10 cellular contexts compared by ENCODE assay signal in the genomic region with DNA sequence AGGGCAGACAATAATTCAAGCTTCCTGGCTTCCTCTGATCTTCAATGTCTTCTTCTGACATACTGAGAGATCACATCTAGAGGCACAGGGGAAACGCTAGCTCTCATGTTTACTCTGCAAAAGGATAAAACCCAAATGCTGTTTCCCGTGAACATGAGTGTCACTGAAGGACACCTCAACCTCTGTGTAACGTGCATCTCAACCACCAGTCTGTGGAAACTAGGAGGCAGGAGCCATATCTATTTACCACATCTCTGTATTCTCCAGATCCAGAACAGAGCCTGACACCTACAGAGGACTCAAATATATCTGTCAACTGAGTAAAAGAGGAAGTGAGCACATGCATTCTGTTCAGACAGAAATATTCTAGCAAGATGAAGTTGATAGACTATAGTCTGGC.
DNase-seq lines count a peak whose midpoint lies in the region; ATAC-seq and TF ChIP-seq lines count a peak whose summit lies in the region.
"Had no signal": no experiment of that assay in that cellular context is flagged by ENCODE, and none has a peak within 500 bp of the region (broad histone marks: within the 10 kb centered on the region; RNA-seq: fewer than 3 reads in every experiment).

No MANE protein-coding gene starts in this region.

- peak; percentile 14 for DNase-seq in activated naive CD4-positive, alpha-beta T cell treated with anti-CD3 and anti-CD28 coated beads for 36 hours
- no peak for DNase-seq in activated naive CD4-positive, alpha-beta T cell treated with anti-CD3 and anti-CD28 coated beads, Interleukin-2, amount 50 U/mL, for 16 hours
- DNase-seq in NB4 (ENCODE audit: low read depth) = peak; percentile 41
- no peak for DNase-seq in stimulated activated naive CD8-positive, alpha-beta T cell treated with anti-CD3 and anti-CD28 coated beads, Interleukin-15, amount 100 ng/mL, for 72 hours
- no peak for DNase-seq in ovary
- no peak for DNase-seq in RWPE1 (ENCODE audit: low spot score)
- DNase-seq in midbrain (lab: John Stamatoyannopoulos, UW) = no peak
- DNase-seq: stimulated activated CD4-positive, alpha-beta T cell treated with anti-CD3 and anti-CD28 coated beads, Interleukin-4, amount 100 ng/mL, for 1 hour had no signal

- no peak overlapping the region for H3K4me3 ChIP-seq in NB4 (ENCODE audit: low read depth, low read length)
- no peak overlapping the region for H3K4me3 ChIP-seq in ovary
- H3K4me3 ChIP-seq: thoracic aorta had no signal

- TF ChIP-seq EP300 in ovary (IDR thresholded peaks at IDR 0.05) = no peak

- ATAC-seq in HG02870 (IDR thresholded peaks at IDR 0.05; ENCODE audit: unreplicated experiment) = peak; percentile 85
- peak; percentile 37 for ATAC-seq in stimulated activated naive CD8-positive, alpha-beta T cell treated with anti-CD3 and anti-CD28 coated beads, Interleukin-15, amount 100 ng/mL, for 72 hours

- no peak for TF ChIP-seq POLR2A in NB4 (IDR thresholded peaks at IDR 0.05; ENCODE audit: extremely low read depth, insufficient read length)
- no peak for TF ChIP-seq POLR2A in ovary (IDR thresholded peaks at IDR 0.05)

- no peak overlapping the region for H3K27ac Mint-ChIP-seq in activated naive CD4-positive, alpha-beta T cell treated with anti-CD3 and anti-CD28 coated beads for 36 hours
- no peak overlapping the region for H3K27ac Mint-ChIP-seq in stimulated activated naive CD8-positive, alpha-beta T cell treated with anti-CD3 and anti-CD28 coated beads, Interleukin-15, amount 100 ng/mL, for 72 hours

- intact Hi-C loops in activated naive CD4-positive, alpha-beta T cell treated with anti-CD3 and anti-CD28 coated beads for 36 hours (cut with micrococcal nuclease) = loop anchor here (5.0 kb wide), 1 partner anchor 249 kb away; no protein-coding TSS in a partner anchor
- intact Hi-C loops in ovary (cut with DNase I) = no loop called here

- H3K4me3 Mint-ChIP-seq in activated naive CD4-positive, alpha-beta T cell treated with anti-CD3 and anti-CD28 coated beads for 36 hours = no peak overlapping the region
- H3K4me3 Mint-ChIP-seq in stimulated activated naive CD8-positive, alpha-beta T cell treated with anti-CD3 and anti-CD28 coated beads, Interleukin-15, amount 100 ng/mL, for 72 hours = no peak overlapping the region

- WGBS in ovary, 3 donors = 91 to 95% (median 93%) methylated on average over 3 of the region's 3 CpGs

- H3K4me1 ChIP-seq in ovary (ENCODE audit: insufficient read depth) = no peaks in the 10 kb centered on the region

- no peaks in the 10 kb centered on the region for H3K27me3 ChIP-seq in ovary

- no peaks in the 10 kb centered on the region for H3K36me3 Mint-ChIP-seq in activated naive CD4-positive, alpha-beta T cell treated with anti-CD3 and anti-CD28 coated beads for 36 hours (ENCODE audit: low read depth)

- H3K9me3 Mint-ChIP-seq in activated naive CD4-positive, alpha-beta T cell treated with anti-CD3 and anti-CD28 coated beads for 36 hours = no peaks in the 10 kb centered on the region
- no peaks in the 10 kb centered on the region for H3K9me3 Mint-ChIP-seq in stimulated activated naive CD8-positive, alpha-beta T cell treated with anti-CD3 and anti-CD28 coated beads, Interleukin-15, amount 100 ng/mL, for 72 hours

- no peaks in the 10 kb centered on the region for H3K27me3 Mint-ChIP-seq in activated naive CD4-positive, alpha-beta T cell treated with anti-CD3 and anti-CD28 coated beads for 36 hours (ENCODE audit: low read depth)
- H3K27me3 Mint-ChIP-seq in stimulated activated naive CD8-positive, alpha-beta T cell treated with anti-CD3 and anti-CD28 coated beads, Interleukin-15, amount 100 ng/mL, for 72 hours = no peaks in the 10 kb centered on the region

- H3K36me3 ChIP-seq in ovary = no peaks in the 10 kb centered on the region
- H3K36me3 ChIP-seq: thoracic aorta had no signal

- H3K27ac ChIP-seq in ovary (no peak overlapping the region), RWPE1 (no peak overlapping the region)
- H3K27ac ChIP-seq: thoracic aorta had no signal

- POLR2A ChIA-PET in RWPE1 (lab: Yijun Ruan, JAX; ENCODE audit: low non-redundant PET) = no interaction called here

- CTCF ChIA-PET in activated naive CD4-positive, alpha-beta T cell treated with anti-CD3 and anti-CD28 coated beads for 36 hours (lab: Charles Lee) = interaction anchor here (1.5 kb wide), 1 partner anchor 265 kb away, joined by 3 read pairs; no protein-coding TSS in a partner anchor
- CTCF ChIA-PET in RWPE1 (lab: Yijun Ruan, JAX) = no interaction called here

- no peaks in the 10 kb centered on the region for H3K9me3 ChIP-seq in ovary
- H3K9me3 ChIP-seq: thoracic aorta had no signal

- H3K4me1 Mint-ChIP-seq in activated naive CD4-positive, alpha-beta T cell treated with anti-CD3 and anti-CD28 coated beads for 36 hours (ENCODE audit: low read depth) = peaks cover 23% of the 10 kb centered on the region
- peaks cover 21% of the 10 kb centered on the region for H3K4me1 Mint-ChIP-seq in stimulated activated naive CD8-positive, alpha-beta T cell treated with anti-CD3 and anti-CD28 coated beads, Interleukin-15, amount 100 ng/mL, for 72 hours

- no peak for TF ChIP-seq CTCF in NB4 (IDR thresholded peaks at IDR 0.05; ENCODE audit: low read depth, low read length)
- no peak for TF ChIP-seq CTCF in ovary (IDR thresholded peaks at IDR 0.05)
- no peak for TF ChIP-seq CTCF in RWPE1 (conservative IDR thresholded peaks at IDR 0.05; ENCODE audit: low read depth)

Comparison
In these comparisons a context has a peak if more than half of its experiments do, and no peak if none do; other contexts are left out.
1. DNase-seq: peak in activated naive CD4-positive, alpha-beta T cell treated with anti-CD3 and anti-CD28 coated beads for 36 hours (single experiment) and NB4 (single experiment); none in activated naive CD4-positive, alpha-beta T cell treated with anti-CD3 and anti-CD28 coated beads, Interleukin-2, amount 50 U/mL, for 16 hours (single experiment), stimulated activated naive CD8-positive, alpha-beta T cell treated with anti-CD3 and anti-CD28 coated beads, Interleukin-15, amount 100 ng/mL, for 72 hours (0 of 2), ovary (0 of 5), RWPE1 (single experiment) and midbrain (single experiment).